Comparison of ENCODE assay signal across 24 cellular contexts in the genomic region with DNA sequence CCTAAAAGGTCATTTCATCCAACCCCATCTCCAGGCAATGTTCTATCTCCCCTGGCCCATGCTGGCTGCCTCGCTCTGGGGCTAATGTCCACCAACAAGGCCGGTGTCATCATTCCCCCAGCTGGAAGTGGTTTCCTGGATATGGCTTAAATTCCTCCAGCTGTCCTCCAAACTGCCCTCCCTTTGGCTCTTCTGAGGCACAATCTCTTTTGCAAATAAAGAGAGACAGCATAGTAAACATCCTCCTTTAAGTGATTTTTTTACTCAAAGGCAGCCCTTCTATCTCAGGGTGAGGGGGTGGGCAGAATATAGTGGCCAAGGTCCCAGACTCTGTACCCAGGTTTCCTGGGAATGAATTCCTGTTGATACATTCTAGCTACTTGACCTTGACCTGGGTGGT.
"Had no signal": no experiment of that assay in that cellular context is flagged by ENCODE, and none has a peak within 500 bp of the region (broad histone marks: within the 10 kb centered on the region; RNA-seq: fewer than 3 reads in every experiment).

No MANE protein-coding gene starts in this region.

- H3K27me3 Mint-ChIP-seq: activated CD4-positive, alpha-beta memory T cell treated with anti-CD3 and anti-CD28 coated beads, Interleukin-2, amount 10 ng/mL, durations not matched to agents 7 days and 5 days had no signal

- ATAC-seq: effector memory CD8-positive, alpha-beta T cell; left colon; naive thymus-derived CD8-positive, alpha-beta T cell; stimulated activated naive B cell treated with anti-CD40 and anti-IgM and Interleukin-4, amounts not matched to agents 10 μg/mL and 1 μg/mL and 100 μg/mL, for 72 hours had no signal

- H3K9me3 ChIP-seq: esophagus muscularis mucosa, heart right ventricle, ovary, testis had no signal

- H3K4me3 Mint-ChIP-seq: activated CD4-positive, alpha-beta memory T cell treated with anti-CD3 and anti-CD28 coated beads, Interleukin-2, amount 10 ng/mL, durations not matched to agents 7 days and 5 days; activated CD4-positive, alpha-beta T cell treated with anti-CD3 and anti-CD28 coated beads, Interleukin-2, amount 10 ng/mL, durations not matched to agents 24 days and 14 days; activated naive CD4-positive, alpha-beta T cell treated with anti-CD3 and anti-CD28 coated beads, Interleukin-2, amount 50 U/mL, for 24 hours; activated T-helper 1 cell treated with anti-CD3 and anti-CD28 coated beads, Interleukin-12 subunit alpha, Interleukin-12 subunit beta, Interleukin-2, Interleukin-4 antibody, amounts not matched to agents 30 ng/mL and 10 ng/mL and 1 ng/mL, durations not matched to agents 14 hours and 24 hours and 36 hours; effector memory CD8-positive, alpha-beta T cell; naive thymus-derived CD8-positive, alpha-beta T cell; stimulated activated naive B cell treated with anti-CD40 and anti-IgM and Interleukin-4, amounts not matched to agents 10 μg/mL and 1 μg/mL and 100 μg/mL, for 72 hours; T-helper 1 cell treated with Interleukin-12 subunit alpha and Interleukin-12 subunit beta and Interleukin-4 antibody, amounts not matched to agents 30 μg/mL and 1 μg/mL, for 36 hours had no signal

- H3K4me3 ChIP-seq: dorsolateral prefrontal cortex, esophagus muscularis mucosa, heart right ventricle, lung, ovary, testis had no signal

- H3K36me3 ChIP-seq: brain microvascular endothelial cell, heart right ventricle, ovary had no signal

- H3K27me3 ChIP-seq: brain microvascular endothelial cell, esophagus muscularis mucosa, ovary, testis had no signal

- H3K4me1 Mint-ChIP-seq: activated CD4-positive, alpha-beta memory T cell treated with anti-CD3 and anti-CD28 coated beads, Interleukin-2, amount 10 ng/mL, durations not matched to agents 7 days and 5 days; activated CD4-positive, alpha-beta T cell treated with anti-CD3 and anti-CD28 coated beads, Interleukin-2, amount 10 ng/mL, durations not matched to agents 24 days and 14 days; activated naive CD4-positive, alpha-beta T cell treated with anti-CD3 and anti-CD28 coated beads, Interleukin-2, amount 50 U/mL, for 24 hours; naive thymus-derived CD8-positive, alpha-beta T cell; stimulated activated naive B cell treated with anti-CD40 and anti-IgM and Interleukin-4, amounts not matched to agents 10 μg/mL and 1 μg/mL and 100 μg/mL, for 72 hours had no signal

- H3K27ac Mint-ChIP-seq: activated CD4-positive, alpha-beta memory T cell treated with anti-CD3 and anti-CD28 coated beads, Interleukin-2, amount 10 ng/mL, durations not matched to agents 7 days and 5 days; activated CD4-positive, alpha-beta T cell treated with anti-CD3 and anti-CD28 coated beads, Interleukin-2, amount 10 ng/mL, durations not matched to agents 24 days and 14 days; activated naive CD4-positive, alpha-beta T cell treated with anti-CD3 and anti-CD28 coated beads, Interleukin-2, amount 50 U/mL, for 24 hours; activated T-helper 1 cell treated with anti-CD3 and anti-CD28 coated beads, Interleukin-12 subunit alpha, Interleukin-12 subunit beta, Interleukin-2, Interleukin-4 antibody, amounts not matched to agents 30 ng/mL and 10 ng/mL and 1 ng/mL, durations not matched to agents 14 hours and 24 hours and 36 hours; effector memory CD8-positive, alpha-beta T cell; naive thymus-derived CD8-positive, alpha-beta T cell; stimulated activated naive B cell treated with anti-CD40 and anti-IgM and Interleukin-4, amounts not matched to agents 10 μg/mL and 1 μg/mL and 100 μg/mL, for 72 hours; T-helper 1 cell treated with Interleukin-12 subunit alpha and Interleukin-12 subunit beta and Interleukin-4 antibody, amounts not matched to agents 30 μg/mL and 1 μg/mL, for 36 hours had no signal

- H3K4me1 ChIP-seq: testis had no signal

- H3K27ac ChIP-seq: brain microvascular endothelial cell, dorsolateral prefrontal cortex, testis had no signal

- DNase-seq: activated CD4-positive, alpha-beta memory T cell treated with anti-CD3 and anti-CD28 coated beads, Interleukin-2, amount 10 ng/mL, durations not matched to agents 7 days and 5 days; activated CD4-positive, alpha-beta T cell treated with anti-CD3 and anti-CD28 coated beads, Interleukin-2, amount 10 ng/mL, durations not matched to agents 24 days and 14 days; activated gamma-delta T cell; aorta; brain microvascular endothelial cell; caudate nucleus; dorsolateral prefrontal cortex; effector memory CD8-positive, alpha-beta T cell; heart right ventricle; islet precursor cell; left colon; naive thymus-derived CD8-positive, alpha-beta T cell; small intestine; stimulated activated CD4-positive, alpha-beta T cell treated with anti-CD3 and anti-CD28 coated beads, Interleukin-15, amount 100 ng/mL, for 24 hours; stimulated activated CD8-positive, alpha-beta memory T cell treated with anti-CD3 and anti-CD28 coated beads, Interleukin-4, amount 100 ng/mL, for 48 hours; stimulated activated naive B cell treated with anti-CD40 and anti-IgM and Interleukin-4, amounts not matched to agents 10 μg/mL and 1 μg/mL and 100 μg/mL, for 72 hours; testis had no signal

- H3K36me3 Mint-ChIP-seq: activated naive CD4-positive, alpha-beta T cell treated with anti-CD3 and anti-CD28 coated beads, Interleukin-2, amount 50 U/mL, for 24 hours; naive thymus-derived CD8-positive, alpha-beta T cell; stimulated activated naive B cell treated with anti-CD40 and anti-IgM and Interleukin-4, amounts not matched to agents 10 μg/mL and 1 μg/mL and 100 μg/mL, for 72 hours had no signal

- H3K9me3 Mint-ChIP-seq: activated CD4-positive, alpha-beta memory T cell treated with anti-CD3 and anti-CD28 coated beads, Interleukin-2, amount 10 ng/mL, durations not matched to agents 7 days and 5 days; activated CD4-positive, alpha-beta T cell treated with anti-CD3 and anti-CD28 coated beads, Interleukin-2, amount 10 ng/mL, durations not matched to agents 24 days and 14 days; activated naive CD4-positive, alpha-beta T cell treated with anti-CD3 and anti-CD28 coated beads, Interleukin-2, amount 50 U/mL, for 24 hours; activated T-helper 1 cell treated with anti-CD3 and anti-CD28 coated beads, Interleukin-12 subunit alpha, Interleukin-12 subunit beta, Interleukin-2, Interleukin-4 antibody, amounts not matched to agents 30 ng/mL and 10 ng/mL and 1 ng/mL, durations not matched to agents 14 hours and 24 hours and 36 hours; effector memory CD8-positive, alpha-beta T cell; naive thymus-derived CD8-positive, alpha-beta T cell; stimulated activated naive B cell treated with anti-CD40 and anti-IgM and Interleukin-4, amounts not matched to agents 10 μg/mL and 1 μg/mL and 100 μg/mL, for 72 hours; T-helper 1 cell treated with Interleukin-12 subunit alpha and Interleukin-12 subunit beta and Interleukin-4 antibody, amounts not matched to agents 30 μg/mL and 1 μg/mL, for 36 hours; type B pancreatic cell had no signal
